8 cellular contexts compared by ENCODE assay signal in genomic region chr13:97116754-97117153, GRCh38.
A peak's percentile ranks its signal among the peaks of the same experiment; 100 is the strongest.
DNase-seq lines count a peak whose midpoint lies in the region; ATAC-seq and TF ChIP-seq lines count a peak whose summit lies in the region.

No MANE protein-coding gene starts in this region.

- POLR2A ChIA-PET in activated CD4-positive, alpha-beta T cell treated with anti-CD3 and anti-CD28 coated beads for 36 hours (lab: Charles Lee), result no interaction called here

- TF ChIP-seq POLR2A in gastroesophageal sphincter (IDR thresholded peaks at IDR 0.05), result no peak
- TF ChIP-seq POLR2A in upper lobe of left lung (IDR thresholded peaks at IDR 0.05), result no peak

- ATAC-seq in activated CD4-positive, alpha-beta T cell treated with anti-CD3 and anti-CD28 coated beads for 36 hours, result peak; percentile 76
- ATAC-seq in gastroesophageal sphincter (peak; percentile 73), upper lobe of left lung (ENCODE audit: low FRiP score in 2 of 2) (peak; percentile 64 to 74), HG02678 (IDR thresholded peaks at IDR 0.05; ENCODE audit: unreplicated experiment) (no peak)

- H3K4me3 ChIP-seq in gastroesophageal sphincter (no peak overlapping the region), upper lobe of left lung (no peak overlapping the region)

- WGBS in gastroesophageal sphincter (ENCODE audit: low coverage in 1 of 2), 2 donors, result 0% methylated on average over 1 of the region's 1 CpG; no CpG with 5 or more reads in 1 of the 2 donors
- 17 to 60% methylated on average over 1 of the region's 1 CpG for WGBS in upper lobe of left lung, 2 donors

- peaks cover 33% of the 10 kb centered on the region for H3K27me3 Mint-ChIP-seq in activated CD4-positive, alpha-beta T cell treated with anti-CD3 and anti-CD28 coated beads for 36 hours

- CTCF ChIA-PET in activated CD4-positive, alpha-beta T cell treated with anti-CD3 and anti-CD28 coated beads for 36 hours (lab: Charles Lee), result interaction anchor here (0.8 to 1.5 kb wide), 2 partner anchors 8 to 75 kb away, joined by 3 to 4 read pairs; no protein-coding TSS in a partner anchor

- DNase-seq in activated CD4-positive, alpha-beta T cell treated with anti-CD3 and anti-CD28 coated beads for 36 hours, result peak; percentile 21
- DNase-seq in activated CD4-positive, alpha-beta T cell treated with anti-CD3 and anti-CD28 coated beads, Interleukin-2, amount 50 U/mL, for 4 hours, result no peak
- DNase-seq in NCI-H2029 (lab: John Stamatoyannopoulos, UW) (peak; percentile 48), upper lobe of left lung (peak in 1 of 2 donors; percentile 66), AML-193 (lab: John Stamatoyannopoulos, UW) (no peak), activated gamma-delta T cell treated with Interleukin-2 at 50 U/mL for 16 hours (no peak)

- H3K4me1 Mint-ChIP-seq in activated CD4-positive, alpha-beta T cell treated with anti-CD3 and anti-CD28 coated beads for 36 hours, result peaks cover 18% of the 10 kb centered on the region

- H3K9me3 Mint-ChIP-seq in activated CD4-positive, alpha-beta T cell treated with anti-CD3 and anti-CD28 coated beads for 36 hours (ENCODE audit: low read depth), result no peaks in the 10 kb centered on the region

- no peaks in the 10 kb centered on the region for H3K27me3 ChIP-seq in gastroesophageal sphincter
- H3K27me3 ChIP-seq in upper lobe of left lung, result no peaks in the 10 kb centered on the region

- H3K27ac ChIP-seq in gastroesophageal sphincter (peak overlapping the region; percentile 75 to 88 (median 84)), upper lobe of left lung (peak overlapping the region; percentile 50 to 73 (median 58))

- TF ChIP-seq EP300 in gastroesophageal sphincter (IDR thresholded peaks at IDR 0.05) (no peak), upper lobe of left lung (IDR thresholded peaks at IDR 0.05) (no peak)

- H3K4me1 ChIP-seq in gastroesophageal sphincter (peaks cover 18 to 67% (median 36%) of the 10 kb centered on the region in 3 donors), upper lobe of left lung (peaks cover 37 to 55% (median 41%) of the 10 kb centered on the region in 4 donors)

- no peak for TF ChIP-seq CTCF in gastroesophageal sphincter (IDR thresholded peaks at IDR 0.05)
- TF ChIP-seq CTCF in upper lobe of left lung (IDR thresholded peaks at IDR 0.05), result no peak

- H3K36me3 Mint-ChIP-seq in activated CD4-positive, alpha-beta T cell treated with anti-CD3 and anti-CD28 coated beads for 36 hours (ENCODE audit: low read depth), result no peaks in the 10 kb centered on the region

- H3K9me3 ChIP-seq in gastroesophageal sphincter (no peaks in the 10 kb centered on the region), upper lobe of left lung (no peaks in the 10 kb centered on the region)

- intact Hi-C loops in activated CD4-positive, alpha-beta T cell treated with anti-CD3 and anti-CD28 coated beads for 36 hours (cut with DNase I, micrococcal nuclease), result loop anchor here in 1 of 2 experiments (10.0 kb wide), 1 partner anchor 458 kb away; no protein-coding TSS in a partner anchor

- no peak overlapping the region for H3K4me3 Mint-ChIP-seq in activated CD4-positive, alpha-beta T cell treated with anti-CD3 and anti-CD28 coated beads for 36 hours

- no peaks in the 10 kb centered on the region for H3K36me3 ChIP-seq in gastroesophageal sphincter
- H3K36me3 ChIP-seq in upper lobe of left lung, result no peaks in the 10 kb centered on the region

- no peak overlapping the region for H3K27ac Mint-ChIP-seq in activated CD4-positive, alpha-beta T cell treated with anti-CD3 and anti-CD28 coated beads for 36 hours

Comparison
In these comparisons a context has a peak if more than half of its experiments do, and no peak if none do; other contexts are left out.
1. DNase-seq: peak in activated CD4-positive, alpha-beta T cell treated with anti-CD3 and anti-CD28 coated beads for 36 hours (single experiment) and NCI-H2029 (single experiment); none in activated CD4-positive, alpha-beta T cell treated with anti-CD3 and anti-CD28 coated beads, Interleukin-2, amount 50 U/mL, for 4 hours (0 of 2), AML-193 (0 of 2) and activated gamma-delta T cell treated with Interleukin-2 at 50 U/mL for 16 hours (single experiment).